Comparison of ENCODE assay signal across 1 cellular context in the genomic region with DNA sequence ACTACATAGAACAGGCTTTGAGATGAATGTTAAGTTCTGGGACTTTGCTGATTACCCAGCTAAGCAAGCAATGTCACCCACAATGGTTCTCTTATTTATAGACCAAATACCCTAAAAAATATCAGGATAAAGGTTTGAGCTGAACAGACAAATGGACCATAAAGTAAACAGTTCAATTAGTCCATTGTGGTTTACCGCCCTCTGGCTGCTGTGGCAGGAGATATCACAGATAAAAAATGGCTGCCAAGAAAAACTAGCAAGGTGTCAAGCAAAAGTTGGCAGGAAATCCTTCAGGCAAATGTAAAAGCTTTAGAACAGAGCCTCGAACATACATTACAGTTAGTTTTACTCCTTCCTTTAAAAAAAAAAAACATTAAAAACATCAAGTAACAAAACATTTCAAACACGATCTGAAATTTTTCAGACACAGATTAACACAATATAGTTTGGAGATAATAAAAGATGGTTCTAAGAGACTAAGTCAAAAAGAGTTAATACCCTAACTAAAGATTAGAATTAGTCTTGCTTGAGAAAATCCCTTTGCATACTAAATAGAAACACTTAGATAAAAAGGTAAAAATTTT.
TF ChIP-seq lines count a peak whose summit lies in the region.

No MANE protein-coding gene starts in this region.

TF ChIP-seq in HEK293, 187 proteins besides CTCF, POLR2A, EP300 and RAD21 (continued from another document):
- TF ChIP-seq, protein P1, sequence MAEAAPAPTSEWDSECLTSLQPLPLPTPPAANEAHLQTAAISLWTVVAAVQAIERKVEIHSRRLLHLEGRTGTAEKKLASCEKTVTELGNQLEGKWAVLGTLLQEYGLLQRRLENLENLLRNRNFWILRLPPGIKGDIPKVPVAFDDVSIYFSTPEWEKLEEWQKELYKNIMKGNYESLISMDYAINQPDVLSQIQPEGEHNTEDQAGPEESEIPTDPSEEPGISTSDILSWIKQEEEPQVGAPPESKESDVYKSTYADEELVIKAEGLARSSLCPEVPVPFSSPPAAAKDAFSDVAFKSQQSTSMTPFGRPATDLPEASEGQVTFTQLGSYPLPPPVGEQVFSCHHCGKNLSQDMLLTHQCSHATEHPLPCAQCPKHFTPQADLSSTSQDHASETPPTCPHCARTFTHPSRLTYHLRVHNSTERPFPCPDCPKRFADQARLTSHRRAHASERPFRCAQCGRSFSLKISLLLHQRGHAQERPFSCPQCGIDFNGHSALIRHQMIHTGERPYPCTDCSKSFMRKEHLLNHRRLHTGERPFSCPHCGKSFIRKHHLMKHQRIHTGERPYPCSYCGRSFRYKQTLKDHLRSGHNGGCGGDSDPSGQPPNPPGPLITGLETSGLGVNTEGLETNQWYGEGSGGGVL (tag by site-specific recombination; IDR thresholded peaks at IDR 0.05) = no peak
- TF ChIP-seq, protein P2, sequence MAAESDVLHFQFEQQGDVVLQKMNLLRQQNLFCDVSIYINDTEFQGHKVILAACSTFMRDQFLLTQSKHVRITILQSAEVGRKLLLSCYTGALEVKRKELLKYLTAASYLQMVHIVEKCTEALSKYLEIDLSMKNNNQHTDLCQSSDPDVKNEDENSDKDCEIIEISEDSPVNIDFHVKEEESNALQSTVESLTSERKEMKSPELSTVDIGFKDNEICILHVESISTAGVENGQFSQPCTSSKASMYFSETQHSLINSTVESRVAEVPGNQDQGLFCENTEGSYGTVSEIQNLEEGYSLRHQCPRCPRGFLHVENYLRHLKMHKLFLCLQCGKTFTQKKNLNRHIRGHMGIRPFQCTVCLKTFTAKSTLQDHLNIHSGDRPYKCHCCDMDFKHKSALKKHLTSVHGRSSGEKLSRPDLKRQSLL (tag by site-specific recombination; IDR thresholded peaks at IDR 0.05) = no peak
- TF ChIP-seq, protein P3, sequence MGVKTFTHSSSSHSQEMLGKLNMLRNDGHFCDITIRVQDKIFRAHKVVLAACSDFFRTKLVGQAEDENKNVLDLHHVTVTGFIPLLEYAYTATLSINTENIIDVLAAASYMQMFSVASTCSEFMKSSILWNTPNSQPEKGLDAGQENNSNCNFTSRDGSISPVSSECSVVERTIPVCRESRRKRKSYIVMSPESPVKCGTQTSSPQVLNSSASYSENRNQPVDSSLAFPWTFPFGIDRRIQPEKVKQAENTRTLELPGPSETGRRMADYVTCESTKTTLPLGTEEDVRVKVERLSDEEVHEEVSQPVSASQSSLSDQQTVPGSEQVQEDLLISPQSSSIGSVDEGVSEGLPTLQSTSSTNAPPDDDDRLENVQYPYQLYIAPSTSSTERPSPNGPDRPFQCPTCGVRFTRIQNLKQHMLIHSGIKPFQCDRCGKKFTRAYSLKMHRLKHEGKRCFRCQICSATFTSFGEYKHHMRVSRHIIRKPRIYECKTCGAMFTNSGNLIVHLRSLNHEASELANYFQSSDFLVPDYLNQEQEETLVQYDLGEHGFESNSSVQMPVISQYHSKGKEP (tag by site-specific recombination; IDR thresholded peaks at IDR 0.05) = peak; percentile 41
- TF ChIP-seq ZXDB (tag by site-specific recombination; IDR thresholded peaks at IDR 0.05) (peak; percentile 34; the same call in 1 of the 2 replicates), ZNF10 (tag by site-specific recombination; IDR thresholded peaks at IDR 0.05) (0 out of 2 replicates have a peak, but pooled peaks have one; percentile 11), IKZF3 (tag by site-specific recombination; IDR thresholded peaks at IDR 0.05) (peak; percentile 62; the same call in 1 of the 2 replicates), ZNF366 (tag by site-specific recombination; conservative IDR thresholded peaks at IDR 0.05) (peak; percentile 22; the same call in 1 of the 2 replicates), ZNF175 (tag by site-specific recombination; IDR thresholded peaks at IDR 0.05) (no peak), KLF16 (tag by site-specific recombination; IDR thresholded peaks at IDR 0.05) (0 out of 2 replicates have a peak, but pooled peaks have one; percentile 21), FEZF1 (tag by site-specific recombination; IDR thresholded peaks at IDR 0.05) (peak; percentile 88), OSR2 (tag by site-specific recombination; IDR thresholded peaks at IDR 0.05) (peak; percentile 84), ZNF2 (tag by site-specific recombination; IDR thresholded peaks at IDR 0.05) (0 out of 2 replicates have a peak, but pooled peaks have one; percentile 21), ZNF664 (tag by site-specific recombination; IDR thresholded peaks at IDR 0.05) (peak; percentile 30; the same call in 1 of the 2 replicates), ZEB2 (tag by site-specific recombination; IDR thresholded peaks at IDR 0.05) (peak; percentile 45; the same call in 1 of the 2 replicates), ZNF169 (tag by site-specific recombination; IDR thresholded peaks at IDR 0.05) (no peak)
- TF ChIP-seq, protein P4, sequence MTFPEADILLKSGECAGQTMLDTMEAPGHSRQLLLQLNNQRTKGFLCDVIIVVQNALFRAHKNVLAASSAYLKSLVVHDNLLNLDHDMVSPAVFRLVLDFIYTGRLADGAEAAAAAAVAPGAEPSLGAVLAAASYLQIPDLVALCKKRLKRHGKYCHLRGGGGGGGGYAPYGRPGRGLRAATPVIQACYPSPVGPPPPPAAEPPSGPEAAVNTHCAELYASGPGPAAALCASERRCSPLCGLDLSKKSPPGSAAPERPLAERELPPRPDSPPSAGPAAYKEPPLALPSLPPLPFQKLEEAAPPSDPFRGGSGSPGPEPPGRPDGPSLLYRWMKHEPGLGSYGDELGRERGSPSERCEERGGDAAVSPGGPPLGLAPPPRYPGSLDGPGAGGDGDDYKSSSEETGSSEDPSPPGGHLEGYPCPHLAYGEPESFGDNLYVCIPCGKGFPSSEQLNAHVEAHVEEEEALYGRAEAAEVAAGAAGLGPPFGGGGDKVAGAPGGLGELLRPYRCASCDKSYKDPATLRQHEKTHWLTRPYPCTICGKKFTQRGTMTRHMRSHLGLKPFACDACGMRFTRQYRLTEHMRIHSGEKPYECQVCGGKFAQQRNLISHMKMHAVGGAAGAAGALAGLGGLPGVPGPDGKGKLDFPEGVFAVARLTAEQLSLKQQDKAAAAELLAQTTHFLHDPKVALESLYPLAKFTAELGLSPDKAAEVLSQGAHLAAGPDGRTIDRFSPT (tag by site-specific recombination; IDR thresholded peaks at IDR 0.05) = peak; percentile 33; the same call in 1 of the 2 replicates
- TF ChIP-seq, protein P5, sequence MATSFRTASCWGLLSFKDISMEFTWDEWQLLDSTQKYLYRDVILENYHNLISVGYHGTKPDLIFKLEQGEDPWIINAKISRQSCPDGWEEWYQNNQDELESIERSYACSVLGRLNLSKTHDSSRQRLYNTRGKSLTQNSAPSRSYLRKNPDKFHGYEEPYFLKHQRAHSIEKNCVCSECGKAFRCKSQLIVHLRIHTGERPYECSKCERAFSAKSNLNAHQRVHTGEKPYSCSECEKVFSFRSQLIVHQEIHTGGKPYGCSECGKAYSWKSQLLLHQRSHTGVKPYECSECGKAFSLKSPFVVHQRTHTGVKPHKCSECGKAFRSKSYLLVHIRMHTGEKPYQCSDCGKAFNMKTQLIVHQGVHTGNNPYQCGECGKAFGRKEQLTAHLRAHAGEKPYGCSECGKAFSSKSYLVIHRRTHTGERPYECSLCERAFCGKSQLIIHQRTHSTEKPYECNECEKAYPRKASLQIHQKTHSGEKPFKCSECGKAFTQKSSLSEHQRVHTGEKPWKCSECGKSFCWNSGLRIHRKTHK (tag by site-specific recombination; IDR thresholded peaks at IDR 0.05) = no peak
- TF ChIP-seq, protein P6, sequence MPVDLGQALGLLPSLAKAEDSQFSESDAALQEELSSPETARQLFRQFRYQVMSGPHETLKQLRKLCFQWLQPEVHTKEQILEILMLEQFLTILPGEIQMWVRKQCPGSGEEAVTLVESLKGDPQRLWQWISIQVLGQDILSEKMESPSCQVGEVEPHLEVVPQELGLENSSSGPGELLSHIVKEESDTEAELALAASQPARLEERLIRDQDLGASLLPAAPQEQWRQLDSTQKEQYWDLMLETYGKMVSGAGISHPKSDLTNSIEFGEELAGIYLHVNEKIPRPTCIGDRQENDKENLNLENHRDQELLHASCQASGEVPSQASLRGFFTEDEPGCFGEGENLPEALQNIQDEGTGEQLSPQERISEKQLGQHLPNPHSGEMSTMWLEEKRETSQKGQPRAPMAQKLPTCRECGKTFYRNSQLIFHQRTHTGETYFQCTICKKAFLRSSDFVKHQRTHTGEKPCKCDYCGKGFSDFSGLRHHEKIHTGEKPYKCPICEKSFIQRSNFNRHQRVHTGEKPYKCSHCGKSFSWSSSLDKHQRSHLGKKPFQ (tag by site-specific recombination; IDR thresholded peaks at IDR 0.05) = no peak
